Comparison of ENCODE assay signal across 14 cellular contexts in genomic region chr1:21921100-21921875, GRCh38. TPM values are rescaled to one million over a fixed set of nuclear protein-coding genes. Genes with fewer than 3 reads are reported as not detected.
DNase-seq lines count a peak whose midpoint lies in the region; ATAC-seq and TF ChIP-seq lines count a peak whose summit lies in the region.
"Had no signal": no experiment of that assay in that cellular context is flagged by ENCODE, and none has a peak within 500 bp of the region (broad histone marks: within the 10 kb centered on the region; RNA-seq: fewer than 3 reads in every experiment).

No MANE protein-coding gene starts in this region.

- H3K4me3 ChIP-seq in HEK293 (ENCODE audit: low read depth, low read length) (no peak overlapping the region), coronary artery (no peak overlapping the region), mesenchymal stem cell (ENCODE audit: insufficient read depth in 1 of 2, low read depth in 1 of 2, low read length in 2 of 2) (no peak overlapping the region), stomach (no peak overlapping the region)
- H3K4me3 ChIP-seq: dorsolateral prefrontal cortex had no signal

- H3K14ac ChIP-seq in mesenchymal stem cell (ENCODE audit: low read length in 2 of 2) = no peak overlapping the region

- peak overlapping the region; percentile 57 for H3K4me2 ChIP-seq in mesenchymal stem cell (ENCODE audit: low read length, poor library complexity, severe bottlenecking)

- H3K4ac ChIP-seq in mesenchymal stem cell (ENCODE audit: low read depth in 1 of 2, low read length in 2 of 2) = no peak overlapping the region

- DNase-seq in coronary artery (ENCODE audit: low spot score) (no peak), mesenchymal stem cell (no peak), stomach (peak; percentile 49), NCI-H1436 treated with DMSO at 0.1 percent for 48 hours (lab: John Stamatoyannopoulos, UW) (no peak)
- no peak for DNase-seq in activated CD4-positive, alpha-beta T cell treated with anti-CD3 and anti-CD28 coated beads, Interleukin-2, amount 50 U/mL, for 4 hours
- DNase-seq: activated CD4-positive, alpha-beta T cell treated with anti-CD3 and anti-CD28 coated beads for 1 hour; activated naive CD4-positive, alpha-beta T cell treated with Interleukin-2 at 50 U/mL for 16 hours; CD4-positive, alpha-beta memory T cell; dorsolateral prefrontal cortex; retina; SHP77 treated with DMSO at 0.1 percent for 48 hours had no signal

- TF ChIP-seq EP300 in stomach (IDR thresholded peaks at IDR 0.05) = no peak

- H3K36me3 ChIP-seq in HEK293 (ENCODE audit: control insufficient read depth in 2 of 2, insufficient read depth in 1 of 2, low read length in 2 of 2) (no peaks in the 10 kb centered on the region), mesenchymal stem cell (ENCODE audit: control insufficient read depth in 1 of 2, insufficient read depth in 2 of 2, low read depth in 1 of 2, low read length in 2 of 2) (peaks cover 8 to 23% of the 10 kb centered on the region in 2 experiments), stomach (peaks cover 0 to 16% (median 0%) of the 10 kb centered on the region in 4 donors)

- H3K18ac ChIP-seq in mesenchymal stem cell (ENCODE audit: low read depth in 1 of 2, low read length in 2 of 2) = no peak overlapping the region

- H3K27ac ChIP-seq in HEK293 (ENCODE audit: extremely low read depth, low read depth, low read length) = no peak overlapping the region
- H3K27ac ChIP-seq in coronary artery = peak overlapping the region; percentile 96 to 100
- peak overlapping the region; percentile 91 for H3K27ac ChIP-seq in mesenchymal stem cell (ENCODE audit: low read length, poor library complexity, severe bottlenecking)
- peak overlapping the region; percentile 27 to 97 (median 95) for H3K27ac ChIP-seq in stomach

- no peaks in the 10 kb centered on the region for H3K27me3 ChIP-seq in mesenchymal stem cell (ENCODE audit: control insufficient read depth in 1 of 2, insufficient read depth in 1 of 2, low read length in 2 of 2)
- H3K27me3 ChIP-seq in stomach = no peaks in the 10 kb centered on the region
- H3K27me3 ChIP-seq: dorsolateral prefrontal cortex had no signal

- H3K9ac ChIP-seq in mesenchymal stem cell (ENCODE audit: low read length) = peak overlapping the region; percentile 81

- POLR2A ChIA-PET in HEK293 (lab: Yijun Ruan, JAX) = interaction anchor here (1.0 kb wide), 1 partner anchor 14 kb away, joined by 3 read pairs; no protein-coding TSS in a partner anchor

- H2BK15ac ChIP-seq in mesenchymal stem cell (ENCODE audit: low read depth, poor library complexity, severe bottlenecking) = peak overlapping the region; percentile 21

- H3K9me3 ChIP-seq in HEK293 (ENCODE audit: control insufficient read depth, insufficient read depth, low read depth, low read length) (no peaks in the 10 kb centered on the region), mesenchymal stem cell (ENCODE audit: control insufficient read depth, low read length) (no peaks in the 10 kb centered on the region), stomach (no peaks in the 10 kb centered on the region)

- TF ChIP-seq POLR2A in stomach (IDR thresholded peaks at IDR 0.05) = no peak

- peak overlapping the region; percentile 61 for H4K8ac ChIP-seq in mesenchymal stem cell (ENCODE audit: low read length)

- no peak overlapping the region for H2AFZ ChIP-seq in mesenchymal stem cell (ENCODE audit: low read depth, low read length)

- CTCF ChIA-PET in HEK293 (lab: Yijun Ruan, JAX) = interaction anchor here (0.6 kb wide), 1 partner anchor 80 kb away, joined by 3 read pairs; no protein-coding TSS in a partner anchor

- peak overlapping the region in 1 of 2 experiments; percentile 15 for H2BK12ac ChIP-seq in mesenchymal stem cell (ENCODE audit: low read length in 2 of 2)

- H2BK5ac ChIP-seq in mesenchymal stem cell (ENCODE audit: low read depth, low read length, poor library complexity, severe bottlenecking) = peak overlapping the region; percentile 87

- no peak for TF ChIP-seq CTCF in HEK293 (tag by site-specific recombination; IDR thresholded peaks at IDR 0.05)
- TF ChIP-seq CTCF in coronary artery (IDR thresholded peaks at IDR 0.05) = no peak
- TF ChIP-seq CTCF in stomach (IDR thresholded peaks at IDR 0.05) = no peak

- no peak overlapping the region for H2BK120ac ChIP-seq in mesenchymal stem cell (ENCODE audit: low read depth, low read length)

- no peak overlapping the region for H4K91ac ChIP-seq in mesenchymal stem cell (ENCODE audit: low read length)

- H3K23ac ChIP-seq in mesenchymal stem cell (ENCODE audit: low read length in 2 of 2) = peak overlapping the region in 1 of 2 experiments; percentile 28

- H3K79me1 ChIP-seq in mesenchymal stem cell (replicated peaks; ENCODE audit: low read length, poor library complexity, severe bottlenecking) = peaks cover 10% of the 10 kb centered on the region

- no peaks in the 10 kb centered on the region for H3K4me1 ChIP-seq in HEK293 (ENCODE audit: control insufficient read depth, insufficient read depth, low read length)
- H3K4me1 ChIP-seq in mesenchymal stem cell (ENCODE audit: control insufficient read depth, insufficient read depth, low read depth, low read length) = peaks cover 57% of the 10 kb centered on the region
- peaks cover 68 to 100% (median 86%) of the 10 kb centered on the region in 4 donors for H3K4me1 ChIP-seq in stomach

- peak overlapping the region; percentile 99 for H2AK5ac ChIP-seq in mesenchymal stem cell (ENCODE audit: low read length, severe bottlenecking)

- ATAC-seq in esophagus mucosa (no peak), GM21528 (IDR thresholded peaks at IDR 0.05; ENCODE audit: low FRiP score, unreplicated experiment) (no peak)

- intact Hi-C loops in stomach (cut with DNase I; ENCODE audit: low total_unique reads) = no loop called here

- 82% methylated on average over 10 of the region's 11 CpGs for WGBS in mesenchymal stem cell
- 66 to 84% (median 73%) methylated on average over 9 to 11 of the region's 11 CpGs for WGBS in stomach, 5 donors

TF ChIP-seq in HEK293, 187 proteins besides CTCF, POLR2A, EP300 and RAD21:
- TF ChIP-seq ZIC2 (tag by site-specific recombination; IDR thresholded peaks at IDR 0.05) = peak; percentile 55; the same call in 1 of the 2 replicates
- TF ChIP-seq ZNF184 (tag by site-specific recombination; IDR thresholded peaks at IDR 0.05) = no peak

RNA-seq across cellular contexts. Expression of gene HSPG2, which starts 15.8 kb away (rescaled TPM):
- 26.3 TPM for polyA plus RNA-seq in mesenchymal stem cell (2013, experiment 1 of 2)
- 21.0 TPM for polyA plus RNA-seq in mesenchymal stem cell (2013, experiment 2 of 2)
- total RNA-seq in stomach (100 to 1,000 TPM in 4 of 5 donors, 10 to 100 TPM in 1; 88.7 to 504 (median 186) TPM), esophagus mucosa (91.0 TPM)
- polyA plus RNA-seq in stomach = 10 to 100 TPM; 21.7 to 98.5 (median 62.1) TPM
- polyA plus RNA-seq: CD4-positive, alpha-beta memory T cell had no signal

RNA-seq across cellular contexts. Expression of gene CELA3B, which starts 55.5 kb away (rescaled TPM):
- polyA plus RNA-seq in mesenchymal stem cell (2013, experiment 1 of 2) = not detected
- not detected for polyA plus RNA-seq in mesenchymal stem cell (2013, experiment 2 of 2)
- total RNA-seq in stomach (10 to 100 TPM in 1 of 5 donors, not detected in 4; 84.3 TPM), esophagus mucosa (not detected)
- polyA plus RNA-seq in stomach = 10 to 100 TPM in 2 of 3 donors, 1 to 10 TPM in 1; 6.1 to 37.8 (median 18.6) TPM
- total RNA-seq: CD4-positive, alpha-beta memory T cell; dorsolateral prefrontal cortex had no signal
- polyA plus RNA-seq: CD4-positive, alpha-beta memory T cell had no signal
